Comparison of ENCODE assay signal across 20 cellular contexts in genomic region chr16:68935008-68935407, GRCh38.
"Had no signal": no experiment of that assay in that cellular context is flagged by ENCODE, and none has a peak within 500 bp of the region (broad histone marks: within the 10 kb centered on the region; RNA-seq: fewer than 3 reads in every experiment).

No MANE protein-coding gene starts in this region.

- H2AFZ ChIP-seq: hepatocyte had no signal

- H3K4me2 ChIP-seq: hepatocyte had no signal

- DNase-seq: activated CD4-positive, alpha-beta T cell treated with anti-CD3 and anti-CD28 coated beads, Interleukin-2, amount 50 U/mL, for 4 hours; activated effector memory CD4-positive, alpha-beta T cell treated with anti-CD3 and anti-CD28 coated beads, Interleukin-2, amount 50 U/mL, for 16 hours; activated naive CD4-positive, alpha-beta T cell treated with anti-CD3 and anti-CD28 coated beads, Interleukin-2, amount 50 U/mL, for 16 hours; activated T-cell treated with anti-CD3 and anti-CD28 coated beads, Interleukin-2, amount 50 U/mL, for 72 hours; cerebellar nuclear complex; effector CD8-positive, alpha-beta T cell; foreskin fibroblast; left colon; midbrain; occipital lobe; retina; stimulated activated CD4-positive, alpha-beta T cell treated with anti-CD3 and anti-CD28 coated beads, Interleukin-12 subunit alpha, Interleukin-12 subunit beta, amount 100 ng/mL, for 4 hours; stimulated activated CD4-positive, alpha-beta T cell treated with anti-CD3 and anti-CD28 coated beads, Interleukin-1b, Interleukin-23, amount 100 ng/mL, for 48 hours; stimulated activated CD8-positive, alpha-beta memory T cell treated with anti-CD3 and anti-CD28 coated beads, Interleukin-4, amount 100 ng/mL, for 48 hours; stimulated activated naive CD4-positive, alpha-beta T cell treated with Interleukin-2 at 50 U/mL for 16 hours; T-helper 2 cell had no signal

- H3K4me1 ChIP-seq: ascending aorta, tibial nerve had no signal

- H3K27ac ChIP-seq: ascending aorta, hepatocyte, tibial nerve had no signal

- H3K4me3 ChIP-seq: ascending aorta, hepatocyte, lung, tibial nerve had no signal

- H3K79me2 ChIP-seq: hepatocyte had no signal

- ATAC-seq: activated T-cell treated with anti-CD3 and anti-CD28 coated beads, Interleukin-2, amount 50 U/mL, for 72 hours; left colon had no signal

- H3K27me3 ChIP-seq: ascending aorta, hepatocyte, tibial nerve had no signal

- H3K9me3 ChIP-seq: ascending aorta, tibial nerve had no signal
